Comparison of ENCODE assay signal across 14 cellular contexts in genomic region chr2:167827352-167828097, GRCh38.
DNase-seq lines count a peak whose midpoint lies in the region; ATAC-seq and TF ChIP-seq lines count a peak whose summit lies in the region.
"Had no signal": no experiment of that assay in that cellular context is flagged by ENCODE, and none has a peak within 500 bp of the region (broad histone marks: within the 10 kb centered on the region; RNA-seq: fewer than 3 reads in every experiment).

No MANE protein-coding gene starts in this region.

- no peak overlapping the region for H3K56ac ChIP-seq in H9 (ENCODE audit: insufficient read length, low read depth, low read length)

- H3K14ac ChIP-seq in H9 (ENCODE audit: insufficient read depth, low read length), result no peak overlapping the region

- no peak overlapping the region for H4K91ac ChIP-seq in H9 (ENCODE audit: insufficient read length, low read depth, low read length)

- H3K4ac ChIP-seq in H9 (ENCODE audit: low read depth, low read length), result no peak overlapping the region

- no peak overlapping the region for H3K23ac ChIP-seq in H9 (ENCODE audit: insufficient read length, low read depth, low read length)

- intact Hi-C loops in psoas muscle (cut with DNase I), result loop anchor here in 1 of 2 donors (5.0 kb wide), 1 partner anchor 75 kb away; no protein-coding TSS in a partner anchor
- intact Hi-C loops in posterior vena cava (cut with DNase I), result no loop called here

- DNase-seq in H9, result no peak
- peak; percentile 77 for DNase-seq in NCI-H510A treated with DMSO at 0.1 percent for 48 hours (lab: John Stamatoyannopoulos, UW)
- DNase-seq in left lobe of liver (ENCODE audit: low spot score), result peak; percentile 84
- no peak for DNase-seq in psoas muscle
- no peak for DNase-seq in mesenteric fat pad (ENCODE audit: low spot score)
- DNase-seq in SKM-1 treated with dmso at 0.1 percent for 144 hours (lab: John Stamatoyannopoulos, UW; ENCODE audit: unreplicated experiment), result no peak
- no peak for DNase-seq in effector memory CD8-positive, alpha-beta T cell
- DNase-seq in posterior vena cava (ENCODE audit: low spot score), result no peak
- DNase-seq: GF-D8; H7; NCI-H187 treated with DMSO at 0.1 percent for 48 hours; NK-92 treated with Interleukin-12 subunit alpha and Interleukin-12 subunit beta, amount 100 ng/mL, for 24 hours; SHP77 had no signal

- H4K8ac ChIP-seq in H9 (replicated peaks; ENCODE audit: insufficient read length, low read depth, low read length), result no peak overlapping the region

- no peak overlapping the region for H3K4me2 ChIP-seq in H9 (ENCODE audit: insufficient read depth, insufficient read length, low read length)

- H3K9me3 ChIP-seq in H9 (ENCODE audit: control insufficient read depth, low read depth, low read length) (no peaks in the 10 kb centered on the region), psoas muscle (no peaks in the 10 kb centered on the region)

- H2BK20ac ChIP-seq in H9 (ENCODE audit: low read depth, low read length, poor library complexity, severe bottlenecking), result no peak overlapping the region

- H3K9ac ChIP-seq in H9 (ENCODE audit: extremely low read depth, insufficient read length, low read length), result no peak overlapping the region

- H3K18ac ChIP-seq in H9 (ENCODE audit: insufficient read length, low read depth, low read length), result no peak overlapping the region

- H3K4me1 Mint-ChIP-seq in H9, result peaks cover 9 to 11% of the 10 kb centered on the region in 2 experiments
- H3K4me1 Mint-ChIP-seq in effector memory CD8-positive, alpha-beta T cell (ENCODE audit: low read depth in 2 of 2), result no peaks in the 10 kb centered on the region

- no peak overlapping the region for H2BK120ac ChIP-seq in H9 (ENCODE audit: low read depth, low read length, poor library complexity, severe bottlenecking)

- H3K23me2 ChIP-seq in H9 (ENCODE audit: insufficient read length, low read depth, low read length, poor library complexity, severe bottlenecking), result no peaks in the 10 kb centered on the region

- H3K9me3 Mint-ChIP-seq in H9, result peaks cover 0 to under 1% of the 10 kb centered on the region in 2 experiments; a peak in 1 of 5 replicates
- H3K9me3 Mint-ChIP-seq in effector memory CD8-positive, alpha-beta T cell, result peaks cover 0 to 3% of the 10 kb centered on the region in 2 donors

- H4K20me1 ChIP-seq in H9 (ENCODE audit: control insufficient read depth, insufficient read depth, insufficient read length), result no peaks in the 10 kb centered on the region

- no peak overlapping the region for H3K27ac ChIP-seq in H9 (ENCODE audit: insufficient read length, low read depth, low read length)
- H3K27ac ChIP-seq in psoas muscle, result no peak overlapping the region
- H3K27ac ChIP-seq: C4-2B had no signal

- no peaks in the 10 kb centered on the region for H3K79me2 ChIP-seq in H9 (ENCODE audit: insufficient read depth, low read length)

- H3K27me3 ChIP-seq in H9 (ENCODE audit: insufficient read depth, low read length) (no peaks in the 10 kb centered on the region), psoas muscle (ENCODE audit: insufficient read depth in 3 of 3, low read length in 2 of 3) (no peaks in the 10 kb centered on the region)

- TF ChIP-seq CTCF in H9 (conservative IDR thresholded peaks at IDR 0.05) (no peak), psoas muscle (IDR thresholded peaks at IDR 0.05) (no peak)

- no CpG with 5 or more reads among the region's 10 CpGs for WGBS in H9 (ENCODE audit: extremely low coverage, insufficient read length, low lambda C conversion rate)
- 66 to 90% (median 80%) methylated on average over 10 of the region's 10 CpGs for WGBS in psoas muscle, 3 donors

- no peak overlapping the region for H2AFZ ChIP-seq in H9 (ENCODE audit: low read length)

- ATAC-seq in left lobe of liver (peak; percentile 93), psoas muscle (peak; percentile 15 to 65 (median 50))
- no peak for ATAC-seq in effector memory CD8-positive, alpha-beta T cell (replicated peaks)

- no peak overlapping the region for H3K4me3 ChIP-seq in psoas muscle

- H3K27ac Mint-ChIP-seq in H9, result peak overlapping the region in 1 of 3 experiments; percentile 22; a peak in 2 of 7 replicates
- H3K27ac Mint-ChIP-seq in effector memory CD8-positive, alpha-beta T cell, result no peak overlapping the region

- H3K27me3 Mint-ChIP-seq in H9 (ENCODE audit: low read depth), result no peaks in the 10 kb centered on the region
- H3K27me3 Mint-ChIP-seq in effector memory CD8-positive, alpha-beta T cell, result peaks cover 16 to 30% of the 10 kb centered on the region in 2 donors

- H2BK5ac ChIP-seq in H9 (ENCODE audit: insufficient read length, low read length), result no peak overlapping the region

- no peak overlapping the region for H2BK15ac ChIP-seq in H9 (ENCODE audit: low read depth, low read length)

- no peak overlapping the region for H3T11ph ChIP-seq in H9 (ENCODE audit: low read length)

- H3K79me1 ChIP-seq in H9 (ENCODE audit: insufficient read depth, low read depth, low read length, poor library complexity, severe bottlenecking), result no peaks in the 10 kb centered on the region

- H3K4me3 Mint-ChIP-seq in H9, result no peak overlapping the region
- H3K4me3 Mint-ChIP-seq in effector memory CD8-positive, alpha-beta T cell, result no peak overlapping the region

- no peaks in the 10 kb centered on the region for H3K36me3 ChIP-seq in psoas muscle (ENCODE audit: insufficient read depth in 1 of 2, low read depth in 1 of 2)

- H3K4me1 ChIP-seq in H9 (ENCODE audit: insufficient read depth, low read length) (no peaks in the 10 kb centered on the region), psoas muscle (peaks cover 16% of the 10 kb centered on the region)

- peaks cover 9 to 26% (median 10%) of the 10 kb centered on the region in 3 experiments for H3K36me3 Mint-ChIP-seq in H9 (ENCODE audit: insufficient read depth in 1 of 3, low read depth in 3 of 3)
- H3K36me3 Mint-ChIP-seq in effector memory CD8-positive, alpha-beta T cell (ENCODE audit: insufficient read depth), result no peaks in the 10 kb centered on the region

- H2BK12ac ChIP-seq in H9 (ENCODE audit: insufficient read length, low read depth, low read length), result no peak overlapping the region

- H4K5ac ChIP-seq in H9 (ENCODE audit: insufficient read length, low read depth, low read length), result peak overlapping the region; percentile 22

- no peak overlapping the region for H2AK5ac ChIP-seq in H9 (ENCODE audit: insufficient read length, low read length)

Comparison
In these comparisons a context has a peak if more than half of its experiments do, and no peak if none do; other contexts are left out.
1. DNase-seq: peak in NCI-H510A treated with DMSO at 0.1 percent for 48 hours (single experiment) and left lobe of liver (single experiment); none in H9 (single experiment), psoas muscle (0 of 2), mesenteric fat pad (single experiment), SKM-1 treated with dmso at 0.1 percent for 144 hours (single experiment), effector memory CD8-positive, alpha-beta T cell (0 of 3) and posterior vena cava (single experiment).